Comparison of ENCODE assay signal across 26 cellular contexts in the genomic region with DNA sequence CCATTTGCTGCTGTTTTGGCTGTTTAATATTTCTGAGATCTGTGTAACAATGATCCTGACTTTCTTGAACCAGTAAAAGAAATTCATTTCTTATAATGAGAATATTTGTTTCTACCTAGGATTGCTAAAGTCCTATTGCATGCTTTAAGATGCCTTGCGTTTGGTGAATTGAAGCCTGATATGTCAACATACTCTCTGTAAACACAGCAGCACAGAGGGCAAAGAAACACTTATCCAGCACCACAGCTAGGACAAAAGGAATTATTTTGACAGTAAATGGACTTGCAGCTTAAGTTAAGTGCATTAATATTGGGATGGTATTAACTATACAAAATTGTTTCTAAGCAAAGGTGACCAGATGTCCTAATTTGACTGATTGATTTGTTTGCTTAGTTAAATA.
DNase-seq lines count a peak whose midpoint lies in the region; ATAC-seq and TF ChIP-seq lines count a peak whose summit lies in the region.
"Had no signal": no experiment of that assay in that cellular context is flagged by ENCODE, and none has a peak within 500 bp of the region (broad histone marks: within the 10 kb centered on the region; RNA-seq: fewer than 3 reads in every experiment).

No MANE protein-coding gene starts in this region.

- ATAC-seq in GM19397 (IDR thresholded peaks at IDR 0.05; ENCODE audit: unreplicated experiment), result no peak
- ATAC-seq: activated T-cell treated with anti-CD3 and anti-CD28 coated beads, Interleukin-2, amount 50 U/mL, for 4 hours; body of pancreas; gastrocnemius medialis; PC-3; right cardiac atrium had no signal

- H3K9ac ChIP-seq in neural progenitor cell, result no peak overlapping the region

- TF ChIP-seq CTCF in neural progenitor cell (IDR thresholded peaks at IDR 0.05), result no peak
- no peak for TF ChIP-seq CTCF in thyroid gland (IDR thresholded peaks at IDR 0.05)

- DNase-seq in DMS53 (lab: John Stamatoyannopoulos, UW), result peak; percentile 67
- peak; percentile 90 for DNase-seq in NCI-H1417 treated with DMSO at 0.1 percent for 48 hours (lab: John Stamatoyannopoulos, UW)
- peak; percentile 76 for DNase-seq in NCI-H774 (lab: John Stamatoyannopoulos, UW)
- peak; percentile 20 for DNase-seq in neural progenitor cell (ENCODE audit: low spot score)
- DNase-seq in HCEC 1CT, result no peak
- DNase-seq in thyroid gland, result no peak
- DNase-seq: activated CD4-positive, alpha-beta T cell treated with anti-CD3 and anti-CD28 coated beads for 48 hours; activated naive CD4-positive, alpha-beta T cell; activated T-cell treated with anti-CD3 and anti-CD28 coated beads, Interleukin-2, amount 50 U/mL, for 4 hours; adrenal gland; body of pancreas; CD4-positive, CD25-positive, alpha-beta regulatory T cell; cerebellar nuclear complex; gastrocnemius medialis; H7; IMR-90; mammary epithelial cell; NCI-H1048; PC-3; right cardiac atrium; stimulated activated CD4-positive, alpha-beta T cell treated with anti-CD3 and anti-CD28 coated beads, Interleukin-2, amount 100 ng/mL, for 48 hours; T-helper 9 cell; upper lobe of left lung; WERI-Rb-1 had no signal

- H3K4me3 ChIP-seq in neural progenitor cell (no peak overlapping the region), thyroid gland (replicated peaks in 1 of 3) (no peak overlapping the region)
- H3K4me3 ChIP-seq: adrenal gland, body of pancreas, gastrocnemius medialis, upper lobe of left lung had no signal

- no peaks in the 10 kb centered on the region for H3K36me3 Mint-ChIP-seq in neural progenitor cell
- H3K36me3 Mint-ChIP-seq: CD4-positive, CD25-positive, alpha-beta regulatory T cell had no signal

- H3F3A ChIP-seq in neural progenitor cell (ENCODE audit: low read depth), result no peaks in the 10 kb centered on the region

- H3K27ac ChIP-seq in neural progenitor cell (no peak overlapping the region), thyroid gland (no peak overlapping the region)
- H3K27ac ChIP-seq: adrenal gland, body of pancreas, gastrocnemius medialis, upper lobe of left lung had no signal

- no peaks in the 10 kb centered on the region for H4K20me1 ChIP-seq in neural progenitor cell (ENCODE audit: low read depth)

- H3K79me2 ChIP-seq in neural progenitor cell (ENCODE audit: low read depth), result no peaks in the 10 kb centered on the region

- intact Hi-C loops in thyroid gland (cut with DNase I), result no loop called here

- no peak for TF ChIP-seq POLR2A in thyroid gland (IDR thresholded peaks at IDR 0.05)

- H3K4me1 Mint-ChIP-seq in neural progenitor cell, result peaks cover 5% of the 10 kb centered on the region
- H3K4me1 Mint-ChIP-seq: CD4-positive, CD25-positive, alpha-beta regulatory T cell; nephron had no signal

- no peaks in the 10 kb centered on the region for H3K27me3 Mint-ChIP-seq in neural progenitor cell (ENCODE audit: insufficient read depth, low read depth)
- H3K27me3 Mint-ChIP-seq: CD4-positive, CD25-positive, alpha-beta regulatory T cell had no signal

- H3K4me1 ChIP-seq in neural progenitor cell (peaks cover 22% of the 10 kb centered on the region), thyroid gland (no peaks in the 10 kb centered on the region)
- H3K4me1 ChIP-seq: adrenal gland, body of pancreas, gastrocnemius medialis, upper lobe of left lung had no signal

- H2AFZ ChIP-seq in neural progenitor cell (replicated peaks), result peak overlapping the region; percentile 70

- no peaks in the 10 kb centered on the region for H3K27me3 ChIP-seq in neural progenitor cell
- H3K27me3 ChIP-seq in thyroid gland, result no peaks in the 10 kb centered on the region
- H3K27me3 ChIP-seq: adrenal gland, body of pancreas, gastrocnemius medialis, upper lobe of left lung had no signal

- H3K36me3 ChIP-seq in neural progenitor cell, result no peaks in the 10 kb centered on the region
- H3K36me3 ChIP-seq in thyroid gland, result no peaks in the 10 kb centered on the region
- H3K36me3 ChIP-seq: adrenal gland, gastrocnemius medialis, upper lobe of left lung, WERI-Rb-1 had no signal

- 22% methylated on average over 1 of the region's 1 CpG for WGBS in thyroid gland, 2 donors

- H3K9me3 ChIP-seq in neural progenitor cell (ENCODE audit: low read depth) (no peaks in the 10 kb centered on the region), thyroid gland (no peaks in the 10 kb centered on the region)
- H3K9me3 ChIP-seq: adrenal gland, body of pancreas, gastrocnemius medialis, upper lobe of left lung had no signal

- no peaks in the 10 kb centered on the region for H3K9me3 Mint-ChIP-seq in neural progenitor cell
- H3K9me3 Mint-ChIP-seq: nephron had no signal

- no peak overlapping the region for H3K4me2 ChIP-seq in neural progenitor cell

- H3K4me3 Mint-ChIP-seq in neural progenitor cell, result no peak overlapping the region
- H3K4me3 Mint-ChIP-seq: activated T-cell treated with anti-CD3 and anti-CD28 coated beads, Interleukin-2, amount 50 U/mL, for 4 hours; CD4-positive, CD25-positive, alpha-beta regulatory T cell; nephron had no signal

- no peak overlapping the region for H3K27ac Mint-ChIP-seq in neural progenitor cell
- H3K27ac Mint-ChIP-seq: CD4-positive, CD25-positive, alpha-beta regulatory T cell; nephron had no signal

Comparison
In these comparisons a context has a peak if more than half of its experiments do, and no peak if none do; other contexts are left out.
1. DNase-seq: peak in DMS53 (single experiment), NCI-H1417 treated with DMSO at 0.1 percent for 48 hours (single experiment), NCI-H774 (single experiment) and neural progenitor cell (single experiment); none in HCEC 1CT (single experiment) and thyroid gland (0 of 2).